Comparison of ENCODE assay signal across 8 cellular contexts in genomic region chr11:69088676-69089146, GRCh38. TPM values are rescaled to one million over a fixed set of nuclear protein-coding genes. Genes with fewer than 3 reads are reported as not detected.
DNase-seq lines count a peak whose midpoint lies in the region; ATAC-seq, FAIRE-seq and TF ChIP-seq lines count a peak whose summit lies in the region.

No MANE protein-coding gene starts in this region.

- H3K36me3 ChIP-seq in bronchial epithelial cell (ENCODE audit: control insufficient read depth, insufficient read depth, low read length) (peaks cover 4% of the 10 kb centered on the region), kidney (ENCODE audit: control insufficient read depth in 1 of 2, insufficient read depth in 2 of 2, low read length in 2 of 2) (peaks cover 11 to 16% of the 10 kb centered on the region in 2 donors)

- no peak overlapping the region for H3K4me3 ChIP-seq in bronchial epithelial cell (ENCODE audit: low read depth, low read length)
- no peak overlapping the region for H3K4me3 ChIP-seq in kidney (ENCODE audit: low read length in 2 of 2)

- H3K9ac ChIP-seq in kidney (ENCODE audit: low read length in 2 of 2): no peak overlapping the region

- H3K27me3 ChIP-seq in bronchial epithelial cell (ENCODE audit: control insufficient read depth, insufficient read depth, low read length): no peaks in the 10 kb centered on the region

- peak; percentile 80 for DNase-seq in A172 (ENCODE audit: low spot score)
- DNase-seq in GM12892 (ENCODE audit: insufficient read length): peak; percentile 93
- DNase-seq in NCI-H2107 treated with DMSO at 0.1 percent for 48 hours (lab: John Stamatoyannopoulos, UW; ENCODE audit: unreplicated experiment): peak; percentile 26
- DNase-seq in bronchial epithelial cell (ENCODE audit: low read depth): peak; percentile 67
- DNase-seq in kidney: peak; percentile 63
- peak; percentile 25 to 37 for DNase-seq in stimulated activated CD4-positive, alpha-beta T cell treated with anti-CD3 and anti-CD28 coated beads, Interleukin-1b, Interleukin-23, amount 100 ng/mL, for 4 hours (ENCODE audit: low read depth in 2 of 2)

- intact Hi-C loops in kidney (cut with DNase I): no loop called here

- TF ChIP-seq POLR2A in GM12892 (IDR thresholded peaks at IDR 0.05; ENCODE audit: low read depth, low read length): no peak

- H3K9me3 ChIP-seq in kidney (ENCODE audit: control insufficient read depth in 1 of 2, low read length in 2 of 2): no peaks in the 10 kb centered on the region

- H3K27ac ChIP-seq in VCaP: peak overlapping the region; percentile 18
- H3K27ac ChIP-seq in kidney (ENCODE audit: low read depth in 2 of 2, low read length in 2 of 2): no peak overlapping the region

- ATAC-seq in GM19023 (IDR thresholded peaks at IDR 0.05; ENCODE audit: unreplicated experiment): no peak

- TF ChIP-seq CTCF in VCaP (conservative IDR thresholded peaks at IDR 0.05) (peak; percentile 93), bronchial epithelial cell (IDR thresholded peaks at IDR 0.05; ENCODE audit: insufficient read depth, low read length, severe bottlenecking) (peak; percentile 81), kidney (IDR thresholded peaks at IDR 0.05; ENCODE audit: borderline replicate concordance, extremely low read depth, insufficient read depth) (peak; percentile 71)

- FAIRE-seq in GM12892 (lab: Jason Lieb, UNC) (peak; percentile 96), bronchial epithelial cell (lab: Jason Lieb, UNC) (peak; percentile 13), kidney (lab: Jason Lieb, UNC) (no peak)

- no peaks in the 10 kb centered on the region for H3K4me1 ChIP-seq in kidney (ENCODE audit: control insufficient read depth in 1 of 2, insufficient read depth in 1 of 2, low read depth in 1 of 2, low read length in 2 of 2)

RNA-seq across cellular contexts. Expression of gene TPCN2, which starts 40.0 kb away (rescaled TPM):
- 11.1 and 11.9 TPM in 2 replicates for total RNA-seq in A172 (2014; rRNA removed; shearing (Covaris generic))
- polyA plus RNA-seq in GM12892 (2012; ENCODE audit: missing spikeins): 14.3 TPM
- total RNA-seq in bronchial epithelial cell: 4.5 and 6.5 TPM in 2 replicates
- 22.4 TPM for total RNA-seq in kidney
- polyA plus RNA-seq in kidney (ENCODE audit: insufficient read depth, low read depth, low replicate concordance): 12.9 TPM

Comparison
In these comparisons a context has a peak if more than half of its experiments do, and no peak if none do; other contexts are left out.
1. DNase-seq: peak in every context shown above with its lines; median percentile 93 in GM12892; 80 in A172; 67 in bronchial epithelial cell; 63 in kidney; 31 in stimulated activated CD4-positive, alpha-beta T cell treated with anti-CD3 and anti-CD28 coated beads, Interleukin-1b, Interleukin-23, amount 100 ng/mL, for 4 hours; 26 in NCI-H2107 treated with DMSO at 0.1 percent for 48 hours.